9 cellular contexts compared by ENCODE assay signal in genomic region chr7:150994141-150994837, GRCh38. TPM values are rescaled to one million over a fixed set of nuclear protein-coding genes. Genes with fewer than 3 reads are reported as not detected.
DNase-seq lines count a peak whose midpoint lies in the region; ATAC-seq and TF ChIP-seq lines count a peak whose summit lies in the region.
"Had no signal": no experiment of that assay in that cellular context is flagged by ENCODE, and none has a peak within 500 bp of the region (broad histone marks: within the 10 kb centered on the region; RNA-seq: fewer than 3 reads in every experiment).

No MANE protein-coding gene starts in this region.

- H3K79me1 ChIP-seq in neuronal stem cell (ENCODE audit: low read depth, low read length) = no peaks in the 10 kb centered on the region

- H3K4ac ChIP-seq in neuronal stem cell (ENCODE audit: low read length) = no peak overlapping the region

- H3K27me3 ChIP-seq in DND-41 (ENCODE audit: insufficient read depth, low read length, poor library complexity) = peaks cover 7% of the 10 kb centered on the region
- H3K27me3 ChIP-seq in foreskin keratinocyte = no peaks in the 10 kb centered on the region
- no peaks in the 10 kb centered on the region for H3K27me3 ChIP-seq in neuronal stem cell (ENCODE audit: control insufficient read depth in 3 of 3, insufficient read depth in 3 of 3, low read depth in 1 of 3, low read length in 3 of 3)

- H3K4me1 ChIP-seq in DND-41 (ENCODE audit: insufficient read depth, low read length) (no peaks in the 10 kb centered on the region), OCI-LY7 (ENCODE audit: insufficient read depth, low read length, poor library complexity, severe bottlenecking) (peaks cover 21% of the 10 kb centered on the region), foreskin keratinocyte (no peaks in the 10 kb centered on the region), neuronal stem cell (ENCODE audit: control insufficient read depth in 2 of 2, insufficient read depth in 1 of 2, low read depth in 1 of 2, low read length in 2 of 2) (peaks cover 15 to 29% of the 10 kb centered on the region in 2 donors)

- H4K91ac ChIP-seq in neuronal stem cell (ENCODE audit: low read depth, low read length, poor library complexity) = no peak overlapping the region

- WGBS in neuronal stem cell (ENCODE audit: extremely low coverage in 2 of 2, insufficient read length in 2 of 2, insufficient replicate concordance in 1 of 2), 2 donors = no CpG with 5 or more reads among the region's 15 CpGs

- peak overlapping the region; percentile 55 for H2BK15ac ChIP-seq in neuronal stem cell (ENCODE audit: low read length)

- no peak overlapping the region for H2BK12ac ChIP-seq in neuronal stem cell (ENCODE audit: low read length)

- H3K14ac ChIP-seq in neuronal stem cell (ENCODE audit: low read length) = no peak overlapping the region

- H3K9me3 ChIP-seq in DND-41 (ENCODE audit: insufficient read depth, low read length, severe bottlenecking) (no peaks in the 10 kb centered on the region), OCI-LY7 (ENCODE audit: low read length) (no peaks in the 10 kb centered on the region), neuronal stem cell (replicated peaks in 1 of 2; ENCODE audit: control insufficient read depth in 2 of 2, insufficient read depth in 1 of 2, low read depth in 1 of 2, low read length in 2 of 2) (peaks cover 5 to 18% of the 10 kb centered on the region in 2 donors)

- CTCF ChIA-PET in OCI-LY7 (lab: Charles Lee; ENCODE audit: unreplicated experiment) = no interaction called here

- peak overlapping the region; percentile 62 for H2BK5ac ChIP-seq in neuronal stem cell (ENCODE audit: low read length)

- H2AK5ac ChIP-seq in neuronal stem cell (ENCODE audit: low read depth, low read length) = peak overlapping the region; percentile 93

- H3K79me2 ChIP-seq in DND-41 (ENCODE audit: insufficient read depth, low read length) (no peaks in the 10 kb centered on the region), OCI-LY7 (ENCODE audit: insufficient read depth, low read depth, low read length) (no peaks in the 10 kb centered on the region)

- H3K36me3 ChIP-seq in DND-41 (ENCODE audit: insufficient read depth, low read length) = no peaks in the 10 kb centered on the region
- no peaks in the 10 kb centered on the region for H3K36me3 ChIP-seq in OCI-LY7 (ENCODE audit: insufficient read depth, low read length)
- no peaks in the 10 kb centered on the region for H3K36me3 ChIP-seq in neuronal stem cell (replicated peaks in 1 of 2; ENCODE audit: control insufficient read depth in 2 of 2, insufficient read depth in 2 of 2, low read length in 2 of 2)

- POLR2A ChIA-PET in OCI-LY7 (lab: Charles Lee) = interaction anchor here (0.6 to 1.6 kb wide), 2 partner anchors 14 to 32 kb away, joined by 3 to 4 read pairs; no protein-coding TSS in a partner anchor

- no peak for DNase-seq in DND-41
- peak; percentile 66 for DNase-seq in OCI-LY7 (ENCODE audit: low spot score)
- DNase-seq in foreskin keratinocyte = no peak
- DNase-seq in neuronal stem cell (ENCODE audit: low spot score) = no peak
- no peak for DNase-seq in COLO668 (lab: John Stamatoyannopoulos, UW; ENCODE audit: unreplicated experiment)
- DNase-seq in germinal center (ENCODE audit: low spot score) = no peak
- no peak for DNase-seq in cerebellar cortex (ENCODE audit: low spot score)
- DNase-seq: stimulated activated CD4-positive, alpha-beta T cell treated with anti-CD3 and anti-CD28 coated beads, Interleukin-4, amount 100 ng/mL, for 4 hours had no signal

- H4K20me1 ChIP-seq in DND-41 (ENCODE audit: insufficient read depth, low read length) (no peaks in the 10 kb centered on the region; the same call in 1 of the 2 replicates), OCI-LY7 (ENCODE audit: insufficient read depth, low read length) (no peaks in the 10 kb centered on the region)

- H3K4me2 ChIP-seq in DND-41 (ENCODE audit: insufficient read depth, low read length) (no peak overlapping the region), OCI-LY7 (ENCODE audit: low read length) (peak overlapping the region; percentile 23; the same call in 1 of the 2 replicates), neuronal stem cell (ENCODE audit: insufficient read depth, low read length, poor library complexity, severe bottlenecking) (no peak overlapping the region)

- no peak for TF ChIP-seq CTCF in DND-41 (IDR thresholded peaks at IDR 0.05; ENCODE audit: borderline replicate concordance, extremely low read depth, low read length, poor library complexity, severe bottlenecking)
- no peak for TF ChIP-seq CTCF in OCI-LY7 (conservative IDR thresholded peaks at IDR 0.05; ENCODE audit: low read length)
- no peak for TF ChIP-seq CTCF in foreskin keratinocyte (conservative IDR thresholded peaks at IDR 0.05)

- H3K9ac ChIP-seq in DND-41 (ENCODE audit: low read depth, low read length) = no peak overlapping the region
- no peak overlapping the region for H3K9ac ChIP-seq in neuronal stem cell (ENCODE audit: low read depth, low read length, poor library complexity)

- BruUV-seq in OCI-LY7 (replicated peaks; lab: Mats Ljungman, UMichigan) = no TSS peak

- no peak overlapping the region for H2BK120ac ChIP-seq in neuronal stem cell (ENCODE audit: low read depth, low read length)

- H3K27ac ChIP-seq in DND-41 (ENCODE audit: low read length) (no peak overlapping the region), OCI-LY7 (ENCODE audit: low read depth, low read length, poor library complexity, severe bottlenecking) (peak overlapping the region; percentile 36), foreskin keratinocyte (no peak overlapping the region), neuronal stem cell (replicated peaks; ENCODE audit: low read length) (no peak overlapping the region)

- H4K8ac ChIP-seq in neuronal stem cell (ENCODE audit: low read depth, low read length) = no peak overlapping the region

- intact Hi-C loops in OCI-LY7 (cut with micrococcal nuclease; ENCODE audit: unreplicated experiment) = no loop called here

- ATAC-seq in DND-41 (ENCODE audit: insufficient read depth, low read depth) = peak; percentile 22; the same call in 1 of the 3 replicates
- peak; percentile 19 for ATAC-seq in foreskin keratinocyte
- ATAC-seq in GM21723 (IDR thresholded peaks at IDR 0.05; ENCODE audit: unreplicated experiment) = no peak

- H2AFZ ChIP-seq in DND-41 (ENCODE audit: low read depth, low read length) = no peak overlapping the region
- peak overlapping the region; percentile 87 for H2AFZ ChIP-seq in OCI-LY7 (ENCODE audit: low read length)
- H2AFZ ChIP-seq in neuronal stem cell (ENCODE audit: low read length) = peak overlapping the region; percentile 76

- H3K18ac ChIP-seq in neuronal stem cell (ENCODE audit: low read length) = no peak overlapping the region

- H3K4me3 ChIP-seq in DND-41 (ENCODE audit: low read depth in 1 of 2, low read length in 2 of 2) = no peak overlapping the region
- no peak overlapping the region for H3K4me3 ChIP-seq in OCI-LY7 (ENCODE audit: low read depth, low read length, poor library complexity, severe bottlenecking)
- peak overlapping the region in 1 of 2 donors; percentile 29 for H3K4me3 ChIP-seq in neuronal stem cell (ENCODE audit: low read length in 2 of 2)

- no peaks in the 10 kb centered on the region for H3K9me2 ChIP-seq in OCI-LY7 (ENCODE audit: insufficient read depth, low read length)

- H3K23ac ChIP-seq in neuronal stem cell (ENCODE audit: low read depth, low read length, poor library complexity) = peak overlapping the region; percentile 2

RNA-seq across cellular contexts. Expression of gene NOS3, which starts 3.5 kb away (rescaled TPM):
- 0.41 and 0.82 TPM in 2 replicates for total RNA-seq in OCI-LY7 (2014; rRNA removed; shearing (Covaris generic))
- total RNA-seq in OCI-LY7 (2022) = 0.30 and 0.78 TPM in 2 replicates
- total RNA-seq in foreskin keratinocyte = 3.4 and 5.3 TPM in 2 replicates
- 2.1 and 6.0 TPM in 2 replicates for polyA plus RNA-seq in foreskin keratinocyte
- polyA plus RNA-seq in neuronal stem cell (2013, experiment 1 of 2) = 5.4 TPM
- polyA plus RNA-seq in neuronal stem cell (2013, experiment 2 of 2) = 5.6 TPM

RNA-seq across cellular contexts. Expression of gene KCNH2, which starts 16.2 kb away (rescaled TPM):
- 4.0 and 7.5 TPM in 2 replicates for total RNA-seq in OCI-LY7 (2014; rRNA removed; shearing (Covaris generic))
- total RNA-seq in OCI-LY7 (2022) (5.8 and 6.2 TPM in 2 replicates), foreskin keratinocyte (not detected in 2 replicates)
- not detected in 2 replicates for polyA plus RNA-seq in foreskin keratinocyte
- 9.1 TPM for polyA plus RNA-seq in neuronal stem cell (2013, experiment 1 of 2)
- polyA plus RNA-seq in neuronal stem cell (2013, experiment 2 of 2) = 9.1 TPM

RNA-seq across cellular contexts. Expression of gene ATG9B, which starts 30.0 kb away (rescaled TPM):
- total RNA-seq in OCI-LY7 (2014; rRNA removed; shearing (Covaris generic)) = 0.18 and 1.1 TPM in 2 replicates
- total RNA-seq in OCI-LY7 (2022) = 0.94 and 0.97 TPM in 2 replicates
- 0.18 and 0.31 TPM in 2 replicates for total RNA-seq in foreskin keratinocyte
- 0.16 and 0.20 TPM in 2 replicates for polyA plus RNA-seq in foreskin keratinocyte
- polyA plus RNA-seq in neuronal stem cell (2013, experiment 1 of 2) = 6.3 TPM
- 5.0 TPM for polyA plus RNA-seq in neuronal stem cell (2013, experiment 2 of 2)

RNA-seq across cellular contexts. Expression of gene ABCB8, which starts 34.0 kb away (rescaled TPM):
- 29.5 and 32.0 TPM in 2 replicates for total RNA-seq in OCI-LY7 (2014; rRNA removed; shearing (Covaris generic))
- total RNA-seq in OCI-LY7 (2022) (63.9 and 64.7 TPM in 2 replicates), foreskin keratinocyte (43.0 and 45.9 TPM in 2 replicates)
- polyA plus RNA-seq in foreskin keratinocyte = 46.2 and 47.3 TPM in 2 replicates
- polyA plus RNA-seq in neuronal stem cell (2013, experiment 1 of 2) = 8.6 TPM
- 8.5 TPM for polyA plus RNA-seq in neuronal stem cell (2013, experiment 2 of 2)

RNA-seq across cellular contexts. Expression of gene ASIC3, which starts 54.0 kb away (rescaled TPM):
- 3.3 and 7.9 TPM in 2 replicates for total RNA-seq in OCI-LY7 (2014; rRNA removed; shearing (Covaris generic))
- total RNA-seq in OCI-LY7 (2022) (14.8 and 22.3 TPM in 2 replicates), foreskin keratinocyte (0.25 and 0.95 TPM in 2 replicates)
- polyA plus RNA-seq in foreskin keratinocyte = 0.51 and 0.60 TPM in 2 replicates
- polyA plus RNA-seq in neuronal stem cell (2013, experiment 1 of 2) = 5.1 TPM
- polyA plus RNA-seq in neuronal stem cell (2013, experiment 2 of 2) = 4.6 TPM
